21 cellular contexts compared by ENCODE assay signal in genomic region chr2:172819943-172820342, GRCh38.
"Had no signal": no experiment of that assay in that cellular context is flagged by ENCODE, and none has a peak within 500 bp of the region (broad histone marks: within the 10 kb centered on the region; RNA-seq: fewer than 3 reads in every experiment).

No MANE protein-coding gene starts in this region.

- H3K4me3 ChIP-seq: left ventricle myocardium inferior, lung, ovary, right atrium auricular region, right lobe of liver, smooth muscle cell, stomach, testis, tibial artery, upper lobe of right lung had no signal

- DNase-seq: hypothalamus; immature natural killer cell; left ventricle myocardium inferior; mesendoderm; naive B cell; natural killer cell; nephron progenitor cell; ovary; right lobe of liver; stimulated activated CD4-positive, alpha-beta T cell treated with anti-CD3 and anti-CD28 coated beads, Interleukin-2, amount 100 ng/mL, for 24 hours; stimulated activated CD4-positive, alpha-beta T cell treated with anti-CD3 and anti-CD28 coated beads, Interleukin-4, amount 100 ng/mL, for 1 hour; stimulated activated naive B cell treated with anti-CD40 and anti-IgM and Interleukin-4, amounts not matched to agents 10 μg/mL and 1 μg/mL and 100 μg/mL, for 72 hours; stimulated activated naive CD8-positive, alpha-beta T cell treated with anti-CD3 and anti-CD28 coated beads, Interleukin-15, Interleukin-2, amounts not matched to agents 100 U/mL and 50 U/mL, for 24 hours; stomach; testis; tibial artery; trophoblast cell; upper lobe of right lung had no signal

- H3K9me3 ChIP-seq: left ventricle myocardium inferior, ovary, right atrium auricular region, right lobe of liver, stomach, testis, tibial artery, upper lobe of right lung had no signal

- H3K4me1 ChIP-seq: right lobe of liver, stomach, testis, upper lobe of right lung had no signal

- H3K36me3 ChIP-seq: left ventricle myocardium inferior, ovary, right atrium auricular region, right lobe of liver, stomach, tibial artery, upper lobe of right lung had no signal

- ATAC-seq: natural killer cell; right lobe of liver; stimulated activated naive B cell treated with anti-CD40 and anti-IgM and Interleukin-4, amounts not matched to agents 10 μg/mL and 1 μg/mL and 100 μg/mL, for 72 hours; stimulated activated naive CD8-positive, alpha-beta T cell treated with anti-CD3 and anti-CD28 coated beads, Interleukin-15, Interleukin-2, amounts not matched to agents 100 U/mL and 50 U/mL, for 24 hours; upper lobe of right lung had no signal

- H3K27me3 ChIP-seq: ovary, right atrium auricular region, right lobe of liver, stomach, testis, tibial artery, upper lobe of right lung had no signal

- H3K27ac ChIP-seq: ovary, right atrium auricular region, right lobe of liver, stomach, testis, tibial artery, upper lobe of right lung had no signal
